Comparison of ENCODE assay signal across 23 cellular contexts in the genomic region with DNA sequence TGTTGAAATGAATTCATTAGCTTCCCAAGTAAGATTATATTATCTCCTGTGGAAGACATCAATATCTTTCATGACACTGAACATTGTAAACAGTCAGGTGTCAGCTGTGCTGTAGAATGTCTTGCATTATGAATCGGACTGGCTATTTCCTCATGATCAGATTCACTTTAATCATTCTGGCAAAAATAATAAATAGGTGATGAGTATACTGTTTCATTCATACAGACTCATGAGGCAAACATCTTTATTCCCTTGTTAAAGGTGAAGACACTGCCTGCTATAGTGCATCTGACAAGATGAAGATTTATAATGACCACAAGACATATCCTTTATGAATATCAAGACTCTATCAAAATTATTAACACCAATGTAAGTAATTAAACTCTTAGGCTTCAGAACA.
"Had no signal": no experiment of that assay in that cellular context is flagged by ENCODE, and none has a peak within 500 bp of the region (broad histone marks: within the 10 kb centered on the region; RNA-seq: fewer than 3 reads in every experiment).

No MANE protein-coding gene starts in this region.

- DNase-seq: activated CD4-positive, alpha-beta T cell treated with anti-CD3 and anti-CD28 coated beads, Interleukin-2, amount 50 U/mL, for 48 hours; activated CD4-positive, CD25-positive, alpha-beta regulatory T cell treated with anti-CD3 and anti-CD28 coated beads, Interleukin-2, amount 50 U/mL, for 72 hours; activated gamma-delta T cell; activated T-cell treated with anti-CD3 and anti-CD28 coated beads, Interleukin-2, amount 50 U/mL, for 48 hours; amniotic stem cell; effector memory CD4-positive, alpha-beta T cell; foreskin keratinocyte; glutamatergic neuron; kidney glomerular epithelial cell; left lung; naive thymus-derived CD8-positive, alpha-beta T cell; ovary; right cardiac atrium; stimulated activated CD4-positive, alpha-beta T cell treated with anti-CD3 and anti-CD28 coated beads, Interleukin-4, amount 100 ng/mL, for 24 hours; stomach; WERI-Rb-1 had no signal

- ATAC-seq: foreskin keratinocyte; left lung; naive thymus-derived CD8-positive, alpha-beta T cell; right cardiac atrium; SK-N-SH treated with all-trans-retinoic acid at 6 μM for 48 hours had no signal

- H3K9me3 Mint-ChIP-seq: activated naive CD4-positive, alpha-beta T cell treated with anti-CD3 and anti-CD28 coated beads, Interleukin-2, amount 50 U/mL, for 24 hours; central memory CD8-positive, alpha-beta T cell; naive thymus-derived CD8-positive, alpha-beta T cell had no signal

- H3K4me3 Mint-ChIP-seq: activated naive CD4-positive, alpha-beta T cell treated with anti-CD3 and anti-CD28 coated beads, Interleukin-2, amount 50 U/mL, for 24 hours; central memory CD8-positive, alpha-beta T cell; naive thymus-derived CD8-positive, alpha-beta T cell had no signal

- H3K9me3 ChIP-seq: breast epithelium, left lung, ovary, prostate gland, stomach, suprapubic skin, tibial nerve had no signal

- H3K27me3 Mint-ChIP-seq: activated naive CD4-positive, alpha-beta T cell treated with anti-CD3 and anti-CD28 coated beads, Interleukin-2, amount 50 U/mL, for 24 hours; central memory CD8-positive, alpha-beta T cell; naive thymus-derived CD8-positive, alpha-beta T cell had no signal

- H3K27ac Mint-ChIP-seq: activated naive CD4-positive, alpha-beta T cell treated with anti-CD3 and anti-CD28 coated beads, Interleukin-2, amount 50 U/mL, for 24 hours had no signal
